20 cellular contexts compared by ENCODE assay signal in the genomic region with DNA sequence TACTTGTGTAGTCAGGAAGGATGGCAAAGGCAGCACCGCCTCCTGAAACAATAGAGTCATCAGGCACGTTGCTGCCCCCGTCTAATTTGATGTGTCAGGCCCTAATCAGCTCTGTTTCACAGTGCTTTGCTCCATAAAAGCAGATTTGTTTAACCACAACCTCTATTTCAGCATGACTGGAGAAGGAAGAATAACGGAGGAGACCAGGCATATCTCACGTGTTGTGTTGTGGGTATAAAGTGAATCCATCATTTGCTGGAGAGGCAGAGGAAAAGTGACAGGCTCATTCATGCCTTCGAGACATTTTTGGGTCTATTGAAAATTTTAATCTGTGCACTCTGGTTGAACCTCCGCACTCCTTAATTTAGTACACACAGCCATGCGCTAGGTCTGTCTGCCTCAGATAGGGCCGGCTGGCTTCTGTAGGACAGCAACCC.
A peak's percentile ranks its signal among the peaks of the same experiment; 100 is the strongest.
DNase-seq lines count a peak whose midpoint lies in the region; ATAC-seq, FAIRE-seq and TF ChIP-seq lines count a peak whose summit lies in the region.
"Had no signal": no experiment of that assay in that cellular context is flagged by ENCODE, and none has a peak within 500 bp of the region (broad histone marks: within the 10 kb centered on the region; RNA-seq: fewer than 3 reads in every experiment).

No MANE protein-coding gene starts in this region.

- H2AFZ ChIP-seq in fibroblast of lung (ENCODE audit: low read length) = no peak overlapping the region
- H2AFZ ChIP-seq: GM23248 had no signal

- H3K27me3 ChIP-seq in fibroblast of lung (ENCODE audit: control insufficient read depth, insufficient read depth, low read length) = no peaks in the 10 kb centered on the region
- H3K27me3 ChIP-seq in pancreas = peaks cover 0 to 3% (median 0%) of the 10 kb centered on the region in 4 donors
- no peaks in the 10 kb centered on the region for H3K27me3 ChIP-seq in gastrocnemius medialis
- H3K27me3 ChIP-seq: Peyer's patch had no signal

- in situ Hi-C loops in gastrocnemius medialis (cut with MboI; ENCODE audit: low sequenced_read_pairs in 4 of 4) = no loop called here

- TF ChIP-seq CTCF in fibroblast of lung (conservative IDR thresholded peaks at IDR 0.05 in 1 of 2, IDR thresholded peaks at IDR 0.05 in 1 of 2; ENCODE audit: low read depth in 1 of 2, low read length in 2 of 2) (no peak), pancreas (IDR thresholded peaks at IDR 0.05) (no peak), gastrocnemius medialis (IDR thresholded peaks at IDR 0.05 in 4 of 5, conservative IDR thresholded peaks at IDR 0.05 in 1 of 5) (no peak)

- H3K36me3 ChIP-seq in fibroblast of lung (ENCODE audit: control insufficient read depth, insufficient read depth, low read length) = no peaks in the 10 kb centered on the region
- no peaks in the 10 kb centered on the region for H3K36me3 ChIP-seq in pancreas
- no peaks in the 10 kb centered on the region for H3K36me3 ChIP-seq in gastrocnemius medialis
- H3K36me3 ChIP-seq: Peyer's patch had no signal

- no peak overlapping the region for H3K4me2 ChIP-seq in fibroblast of lung (ENCODE audit: extremely low read depth, insufficient read depth, low read length)

- H4K20me1 ChIP-seq in fibroblast of lung (ENCODE audit: control insufficient read depth, extremely low read depth, insufficient read depth, low read length) = no peaks in the 10 kb centered on the region

- 81 to 89% methylated on average over 9 of the region's 9 CpGs for WGBS in pancreas, 2 donors

- intact Hi-C loops in pancreas (cut with DNase I) (no loop called here), gastrocnemius medialis (cut with DNase I; ENCODE audit: low total_unique reads) (no loop called here)

- TF ChIP-seq POLR2A in gastrocnemius medialis (IDR thresholded peaks at IDR 0.05) = no peak

- H3K27ac ChIP-seq in fibroblast of lung (ENCODE audit: insufficient read depth, low read length) = no peak overlapping the region
- no peak overlapping the region for H3K27ac ChIP-seq in pancreas
- no peak overlapping the region for H3K27ac ChIP-seq in gastrocnemius medialis
- H3K27ac ChIP-seq: GM23248, Peyer's patch had no signal

- peak; percentile 56 for DNase-seq in LHCN-M2 (ENCODE audit: low read depth)
- DNase-seq in SK-N-DZ (ENCODE audit: low spot score) = peak; percentile 72
- DNase-seq in fibroblast of lung (ENCODE audit: low read depth in 2 of 2) = peak; percentile 16 to 90
- peak; percentile 86 for DNase-seq in non-pigmented ciliary epithelial cell (ENCODE audit: low read depth)
- DNase-seq in pancreas = no peak
- DNase-seq in NCI-H2171 (lab: John Stamatoyannopoulos, UW) = no peak
- no peak for DNase-seq in gastrocnemius medialis
- DNase-seq: activated CD4-positive, alpha-beta T cell treated with anti-CD3 and anti-CD28 coated beads for 36 hours; activated naive CD4-positive, alpha-beta T cell treated with anti-CD3 and anti-CD28 coated beads, Interleukin-2, amount 10 ng/mL, durations not matched to agents 7 days and 5 days; central memory CD4-positive, alpha-beta T cell; DMS79; GM23248; left colon; NCI-H510A; Peyer's patch; posterior cingulate gyrus; stimulated activated CD4-positive, alpha-beta T cell treated with anti-CD3 and anti-CD28 coated beads, Interleukin-12 subunit alpha, Interleukin-12 subunit beta, amount 100 ng/mL, for 4 hours; stimulated activated naive CD8-positive, alpha-beta T cell treated with anti-CD3 and anti-CD28 coated beads, Interleukin-15, amount 100 ng/mL, for 72 hours; T-helper 2 cell had no signal

- no peak overlapping the region for H3K9ac ChIP-seq in fibroblast of lung (ENCODE audit: insufficient read depth, low read length)
- H3K9ac ChIP-seq: GM23248 had no signal

- no peaks in the 10 kb centered on the region for H3K79me2 ChIP-seq in fibroblast of lung (ENCODE audit: control insufficient read depth, insufficient read depth, low read length)

- H3K9me3 ChIP-seq in fibroblast of lung (ENCODE audit: control insufficient read depth, insufficient read depth, low read depth, low read length) = no peaks in the 10 kb centered on the region
- H3K9me3 ChIP-seq in pancreas = no peaks in the 10 kb centered on the region
- no peaks in the 10 kb centered on the region for H3K9me3 ChIP-seq in gastrocnemius medialis
- H3K9me3 ChIP-seq: Peyer's patch had no signal

- no peaks in the 10 kb centered on the region for H3K4me1 ChIP-seq in fibroblast of lung (ENCODE audit: control insufficient read depth, extremely low read depth, insufficient read depth, low read length)
- H3K4me1 ChIP-seq in pancreas = no peaks in the 10 kb centered on the region
- peaks cover 0 to 6% of the 10 kb centered on the region in 2 donors for H3K4me1 ChIP-seq in gastrocnemius medialis
- H3K4me1 ChIP-seq: Peyer's patch had no signal

- no peak for ATAC-seq in pancreas
- no peak for ATAC-seq in gastrocnemius medialis
- ATAC-seq in HG02970 (IDR thresholded peaks at IDR 0.05; ENCODE audit: low FRiP score, unreplicated experiment) = no peak
- ATAC-seq: activated CD4-positive, alpha-beta T cell treated with anti-CD3 and anti-CD28 coated beads for 36 hours; left colon; stimulated activated naive CD8-positive, alpha-beta T cell treated with anti-CD3 and anti-CD28 coated beads, Interleukin-15, amount 100 ng/mL, for 72 hours had no signal

- FAIRE-seq in pancreas (lab: Jason Lieb, UNC) = no peak

- H3K4me3 ChIP-seq in fibroblast of lung (replicated peaks in 1 of 4; ENCODE audit: control extremely low read depth in 1 of 4, insufficient read depth in 1 of 4, low read depth in 3 of 4, low read length in 4 of 4) = no peak overlapping the region
- H3K4me3 ChIP-seq in pancreas = no peak overlapping the region
- H3K4me3 ChIP-seq in gastrocnemius medialis = no peak overlapping the region
- H3K4me3 ChIP-seq: GM23248, Peyer's patch had no signal

Comparison
In these comparisons a context has a peak if more than half of its experiments do, and no peak if none do; other contexts are left out.
1. DNase-seq: peak in LHCN-M2 (single experiment), SK-N-DZ (single experiment), fibroblast of lung (2 of 2) and non-pigmented ciliary epithelial cell (single experiment); none in pancreas (0 of 6), NCI-H2171 (single experiment) and gastrocnemius medialis (0 of 2).